In the genomic region with DNA sequence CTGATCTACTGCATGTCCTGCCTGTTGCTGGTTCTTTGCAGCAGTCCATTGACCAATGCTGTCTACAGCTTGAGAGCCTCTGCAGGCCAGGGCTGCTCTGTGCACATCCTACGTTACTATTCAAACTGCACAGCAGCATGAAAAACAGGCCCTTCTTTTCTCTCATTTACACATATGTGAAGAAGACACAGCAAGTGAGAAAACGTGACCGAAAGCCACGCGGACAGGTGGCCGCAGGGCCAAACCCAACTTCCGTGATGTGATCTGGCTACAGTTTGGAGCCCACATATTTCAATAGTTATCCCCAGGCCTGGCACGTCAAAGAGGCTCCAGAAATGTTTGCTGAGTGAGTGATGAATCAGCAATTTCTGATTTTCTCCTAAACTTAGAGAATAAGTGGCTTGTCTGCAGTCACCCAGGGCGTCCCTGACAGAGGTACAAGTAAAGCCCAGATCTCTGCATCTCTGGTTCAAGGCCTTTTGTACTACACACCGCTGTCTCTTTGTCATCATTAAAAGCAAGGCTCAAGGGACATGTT, we compare ENCODE assay signal across 23 cellular contexts. TPM values are rescaled to one million over a fixed set of nuclear protein-coding genes. Genes with fewer than 3 reads are reported as not detected.
DNase-seq lines count a peak whose midpoint lies in the region; ATAC-seq, FAIRE-seq and TF ChIP-seq lines count a peak whose summit lies in the region.
"Had no signal": no experiment of that assay in that cellular context is flagged by ENCODE, and none has a peak within 500 bp of the region (broad histone marks: within the 10 kb centered on the region; RNA-seq: fewer than 3 reads in every experiment).

No MANE protein-coding gene starts in this region.

- H2BK5ac ChIP-seq in IMR-90 (ENCODE audit: low read depth, low read length, poor library complexity, severe bottlenecking) (no peak overlapping the region), neuronal stem cell (ENCODE audit: low read length) (no peak overlapping the region)

- H3K23ac ChIP-seq in IMR-90 (ENCODE audit: low read depth, low read length) (no peak overlapping the region), neuronal stem cell (ENCODE audit: low read depth, low read length, poor library complexity) (no peak overlapping the region)

- H2BK15ac ChIP-seq in IMR-90 (ENCODE audit: low read depth, low read length) (no peak overlapping the region), neuronal stem cell (ENCODE audit: low read length) (no peak overlapping the region)

- H4K8ac ChIP-seq in IMR-90 (ENCODE audit: low read depth in 2 of 2, low read length in 2 of 2) (no peak overlapping the region), neuronal stem cell (ENCODE audit: low read depth, low read length) (no peak overlapping the region)

- H3K27ac ChIP-seq in IMR-90 (ENCODE audit: insufficient read depth, low read length) (no peak overlapping the region), neuronal stem cell (replicated peaks; ENCODE audit: low read length) (no peak overlapping the region)
- H3K27ac ChIP-seq: sigmoid colon had no signal

- no peaks in the 10 kb centered on the region for H3K27me3 Mint-ChIP-seq in neural crest cell (ENCODE audit: low read depth)
- H3K27me3 Mint-ChIP-seq in activated T-helper 1 cell treated with anti-CD3 and anti-CD28 coated beads, Interleukin-12 subunit alpha, Interleukin-12 subunit beta, Interleukin-2, Interleukin-4 antibody, amounts not matched to agents 30 ng/mL and 10 ng/mL and 1 ng/mL, durations not matched to agents 14 hours and 24 hours and 36 hours (ENCODE audit: insufficient read depth), result peaks cover 2% of the 10 kb centered on the region
- H3K27me3 Mint-ChIP-seq: activated CD4-positive, alpha-beta T cell treated with anti-CD3 and anti-CD28 coated beads, Interleukin-2, amount 10 ng/mL, durations not matched to agents 24 days and 14 days had no signal

- no peak overlapping the region for H3K4me2 ChIP-seq in IMR-90 (ENCODE audit: low read depth, low read length)
- H3K4me2 ChIP-seq in neuronal stem cell (ENCODE audit: insufficient read depth, low read length, poor library complexity, severe bottlenecking), result no peak overlapping the region

- TF ChIP-seq CTCF in IMR-90 (conservative IDR thresholded peaks at IDR 0.05; ENCODE audit: low read depth, low read length) (no peak), neural crest cell (conservative IDR thresholded peaks at IDR 0.05) (no peak)

- TF ChIP-seq RAD21 in IMR-90 (IDR thresholded peaks at IDR 0.05; ENCODE audit: low read length), result no peak

- H2BK120ac ChIP-seq in IMR-90 (ENCODE audit: low read depth, low read length) (no peak overlapping the region), neuronal stem cell (ENCODE audit: low read depth, low read length) (no peak overlapping the region)

- no peak overlapping the region for H2AFZ ChIP-seq in IMR-90 (replicated peaks; ENCODE audit: low read length, poor library complexity)
- no peak overlapping the region for H2AFZ ChIP-seq in neuronal stem cell (ENCODE audit: low read length)

- no peak overlapping the region for H3K4me3 Mint-ChIP-seq in neural crest cell
- H3K4me3 Mint-ChIP-seq in activated T-helper 1 cell treated with anti-CD3 and anti-CD28 coated beads, Interleukin-12 subunit alpha, Interleukin-12 subunit beta, Interleukin-2, Interleukin-4 antibody, amounts not matched to agents 30 ng/mL and 10 ng/mL and 1 ng/mL, durations not matched to agents 14 hours and 24 hours and 36 hours, result no peak overlapping the region
- H3K4me3 Mint-ChIP-seq: activated CD4-positive, alpha-beta T cell treated with anti-CD3 and anti-CD28 coated beads, Interleukin-2, amount 10 ng/mL, durations not matched to agents 24 days and 14 days; activated CD8-positive, alpha-beta memory T cell treated with anti-CD3 and anti-CD28 coated beads, Interleukin-2, amount 10 ng/mL, durations not matched to agents 7 days and 5 days had no signal

- H2AK5ac ChIP-seq in IMR-90 (ENCODE audit: low read depth, low read length), result no peak overlapping the region
- no peak overlapping the region for H2AK5ac ChIP-seq in neuronal stem cell (ENCODE audit: low read depth, low read length)

- H3K27ac Mint-ChIP-seq in neural crest cell (ENCODE audit: unreplicated experiment), result peak overlapping the region; percentile 69
- H3K27ac Mint-ChIP-seq in activated T-helper 1 cell treated with anti-CD3 and anti-CD28 coated beads, Interleukin-12 subunit alpha, Interleukin-12 subunit beta, Interleukin-2, Interleukin-4 antibody, amounts not matched to agents 30 ng/mL and 10 ng/mL and 1 ng/mL, durations not matched to agents 14 hours and 24 hours and 36 hours, result no peak overlapping the region
- H3K27ac Mint-ChIP-seq: activated CD4-positive, alpha-beta T cell treated with anti-CD3 and anti-CD28 coated beads, Interleukin-2, amount 10 ng/mL, durations not matched to agents 24 days and 14 days; activated CD8-positive, alpha-beta memory T cell treated with anti-CD3 and anti-CD28 coated beads, Interleukin-2, amount 10 ng/mL, durations not matched to agents 7 days and 5 days had no signal

- H3K9me1 ChIP-seq in IMR-90 (ENCODE audit: insufficient read depth, low read length), result no peaks in the 10 kb centered on the region

- FAIRE-seq in GM12891 (lab: Jason Lieb, UNC), result peak; percentile 81
- FAIRE-seq: pancreas had no signal

- H3K4me3 ChIP-seq in IMR-90 (ENCODE audit: insufficient read depth, low read depth, low read length), result no peak overlapping the region
- no peak overlapping the region for H3K4me3 ChIP-seq in neuronal stem cell (ENCODE audit: low read length in 2 of 2)
- H3K4me3 ChIP-seq: pancreas, sigmoid colon had no signal

- TF ChIP-seq POLR2A in GM12891 (IDR thresholded peaks at IDR 0.05; ENCODE audit: low read depth, low read length) (no peak), IMR-90 (IDR thresholded peaks at IDR 0.05; ENCODE audit: low read depth, low read length) (no peak)

- no peaks in the 10 kb centered on the region for H3K9me3 ChIP-seq in IMR-90 (ENCODE audit: control insufficient read depth, insufficient read depth, low read length)
- no peaks in the 10 kb centered on the region for H3K9me3 ChIP-seq in neuronal stem cell (replicated peaks in 1 of 2; ENCODE audit: control insufficient read depth in 2 of 2, insufficient read depth in 1 of 2, low read depth in 1 of 2, low read length in 2 of 2)
- H3K9me3 ChIP-seq: pancreas, sigmoid colon had no signal

- H3K18ac ChIP-seq in IMR-90 (ENCODE audit: low read depth, low read length) (no peak overlapping the region), neuronal stem cell (ENCODE audit: low read length) (no peak overlapping the region)

- CTCF ChIA-PET in IMR-90 (lab: Yijun Ruan, JAX), result no interaction called here

- H3K9ac ChIP-seq in IMR-90 (ENCODE audit: low read depth, low read length), result no peak overlapping the region
- H3K9ac ChIP-seq in neuronal stem cell (ENCODE audit: low read depth, low read length, poor library complexity), result no peak overlapping the region

- H3K4ac ChIP-seq in IMR-90 (ENCODE audit: low read depth, low read length) (no peak overlapping the region), neuronal stem cell (ENCODE audit: low read length) (no peak overlapping the region)

- BruUV-seq in IMR-90 (replicated peaks; lab: Mats Ljungman, UMichigan), result no TSS peak

- DNase-seq in GM12891 (ENCODE audit: insufficient read length, low spot score) (no peak), IMR-90 (no peak), neural crest cell (ENCODE audit: low read depth, low spot score) (no peak), neuronal stem cell (ENCODE audit: low spot score) (no peak)
- DNase-seq in activated CD4-positive, alpha-beta T cell treated with anti-CD3 and anti-CD28 coated beads for 4 hours, result no peak
- DNase-seq in stimulated activated CD4-positive, alpha-beta T cell treated with anti-CD3 and anti-CD28 coated beads, Interleukin-2, amount 100 ng/mL, for 48 hours, result no peak
- no peak for DNase-seq in activated T-helper 1 cell treated with anti-CD3 and anti-CD28 coated beads, Interleukin-12 subunit alpha, Interleukin-12 subunit beta, Interleukin-2, Interleukin-4 antibody, amounts not matched to agents 30 ng/mL and 10 ng/mL and 1 ng/mL, durations not matched to agents 14 hours and 24 hours and 36 hours (ENCODE audit: low spot score)
- DNase-seq: activated CD4-positive, alpha-beta T cell treated with anti-CD3 and anti-CD28 coated beads, Interleukin-2, amount 10 ng/mL, durations not matched to agents 24 days and 14 days; activated CD8-positive, alpha-beta memory T cell treated with anti-CD3 and anti-CD28 coated beads, Interleukin-2, amount 10 ng/mL, durations not matched to agents 7 days and 5 days; activated effector memory CD4-positive, alpha-beta T cell treated with anti-CD3 and anti-CD28 coated beads, Interleukin-2, amount 50 U/mL, for 16 hours; amniotic stem cell; DMS79; KG1; kidney glomerular epithelial cell; mammary epithelial cell; NCI-H1694; NCI-H2227 treated with DMSO at 0.1 percent for 48 hours; NCI-H82; sigmoid colon; stimulated activated naive CD4-positive, alpha-beta T cell treated with Interleukin-2 at 50 U/mL for 16 hours; T-helper 1 cell had no signal

- H4K91ac ChIP-seq in IMR-90 (ENCODE audit: insufficient read depth, low read depth, low read length), result no peak overlapping the region
- H4K91ac ChIP-seq in neuronal stem cell (ENCODE audit: low read depth, low read length, poor library complexity), result no peak overlapping the region

- H2BK12ac ChIP-seq in neuronal stem cell (ENCODE audit: low read length), result no peak overlapping the region

- in situ Hi-C loops in IMR-90 (cut with MboI; ENCODE audit: low sequenced_read_pairs), result no loop called here

- POLR2A ChIA-PET in IMR-90 (lab: Charles Lee; ENCODE audit: unreplicated experiment), result no interaction called here

- H3K14ac ChIP-seq in IMR-90 (replicated peaks; ENCODE audit: low read depth, low read length) (no peak overlapping the region), neuronal stem cell (ENCODE audit: low read length) (no peak overlapping the region)

- dilution Hi-C loops in IMR-90 (cut with HindIII; ENCODE audit: low sequenced_read_pairs, unreplicated experiment), result no loop called here

- intact Hi-C loops in IMR-90 (cut with micrococcal nuclease), result no loop called here
- intact Hi-C loops in activated T-helper 1 cell treated with anti-CD3 and anti-CD28 coated beads, Interleukin-12 subunit alpha, Interleukin-12 subunit beta, Interleukin-2, Interleukin-4 antibody, amounts not matched to agents 30 ng/mL and 10 ng/mL and 1 ng/mL, durations not matched to agents 14 hours and 24 hours and 36 hours (cut with micrococcal nuclease), result no loop called here

- H3K4me1 Mint-ChIP-seq in neural crest cell, result peaks cover 28% of the 10 kb centered on the region
- H3K4me1 Mint-ChIP-seq in activated T-helper 1 cell treated with anti-CD3 and anti-CD28 coated beads, Interleukin-12 subunit alpha, Interleukin-12 subunit beta, Interleukin-2, Interleukin-4 antibody, amounts not matched to agents 30 ng/mL and 10 ng/mL and 1 ng/mL, durations not matched to agents 14 hours and 24 hours and 36 hours (ENCODE audit: low read depth), result no peaks in the 10 kb centered on the region
- H3K4me1 Mint-ChIP-seq: activated CD4-positive, alpha-beta T cell treated with anti-CD3 and anti-CD28 coated beads, Interleukin-2, amount 10 ng/mL, durations not matched to agents 24 days and 14 days; activated CD8-positive, alpha-beta memory T cell treated with anti-CD3 and anti-CD28 coated beads, Interleukin-2, amount 10 ng/mL, durations not matched to agents 7 days and 5 days had no signal

- H3K36me3 ChIP-seq in IMR-90 (ENCODE audit: control insufficient read depth, insufficient read depth, low read length) (no peaks in the 10 kb centered on the region), neuronal stem cell (replicated peaks in 1 of 2; ENCODE audit: control insufficient read depth in 2 of 2, insufficient read depth in 2 of 2, low read length in 2 of 2) (no peaks in the 10 kb centered on the region)
- H3K36me3 ChIP-seq: pancreas, sigmoid colon had no signal

- no peaks in the 10 kb centered on the region for H4K20me1 ChIP-seq in IMR-90 (ENCODE audit: insufficient read depth, low read length)

- no peak overlapping the region for H4K5ac ChIP-seq in IMR-90 (ENCODE audit: low read depth, low read length)

- no peaks in the 10 kb centered on the region for H3K27me3 ChIP-seq in IMR-90 (ENCODE audit: control insufficient read depth, insufficient read depth, low read length)
- H3K27me3 ChIP-seq in neuronal stem cell (ENCODE audit: control insufficient read depth in 3 of 3, insufficient read depth in 3 of 3, low read depth in 1 of 3, low read length in 3 of 3), result peaks cover 0 to 17% (median 0%) of the 10 kb centered on the region in 3 experiments
- H3K27me3 ChIP-seq: pancreas had no signal

- H2BK20ac ChIP-seq in IMR-90 (ENCODE audit: low read depth, low read length), result no peak overlapping the region

- H3K9me3 Mint-ChIP-seq in neural crest cell, result no peaks in the 10 kb centered on the region
- H3K9me3 Mint-ChIP-seq in activated T-helper 1 cell treated with anti-CD3 and anti-CD28 coated beads, Interleukin-12 subunit alpha, Interleukin-12 subunit beta, Interleukin-2, Interleukin-4 antibody, amounts not matched to agents 30 ng/mL and 10 ng/mL and 1 ng/mL, durations not matched to agents 14 hours and 24 hours and 36 hours, result no peaks in the 10 kb centered on the region
- H3K9me3 Mint-ChIP-seq: activated CD4-positive, alpha-beta T cell treated with anti-CD3 and anti-CD28 coated beads, Interleukin-2, amount 10 ng/mL, durations not matched to agents 24 days and 14 days had no signal

- H3K79me1 ChIP-seq in IMR-90 (ENCODE audit: low read depth in 1 of 2, low read length in 2 of 2) (no peaks in the 10 kb centered on the region), neuronal stem cell (ENCODE audit: low read depth, low read length) (no peaks in the 10 kb centered on the region)

- 38% methylated on average over 2 of the region's 10 CpGs; no CpG with 5 or more reads in 1 of the 2 experiments for WGBS in IMR-90 (ENCODE audit: extremely low coverage in 2 of 2, insufficient read length in 1 of 2), 2 experiments
- no CpG with 5 or more reads among the region's 10 CpGs for WGBS in neuronal stem cell (ENCODE audit: extremely low coverage in 2 of 2, insufficient read length in 2 of 2, insufficient replicate concordance in 1 of 2), 2 donors

- no peak overlapping the region for H3K56ac ChIP-seq in IMR-90 (ENCODE audit: extremely low read depth, insufficient read depth, low read length)

- ATAC-seq in GM19452 (IDR thresholded peaks at IDR 0.05; ENCODE audit: unreplicated experiment) (peak; percentile 32), IMR-90 (ENCODE audit: low read depth) (no peak)
- ATAC-seq: activated CD8-positive, alpha-beta memory T cell treated with anti-CD3 and anti-CD28 coated beads, Interleukin-2, amount 10 ng/mL, durations not matched to agents 7 days and 5 days had no signal

- no peaks in the 10 kb centered on the region for H3K36me3 Mint-ChIP-seq in neural crest cell (ENCODE audit: low read depth)
- no peaks in the 10 kb centered on the region for H3K36me3 Mint-ChIP-seq in activated T-helper 1 cell treated with anti-CD3 and anti-CD28 coated beads, Interleukin-12 subunit alpha, Interleukin-12 subunit beta, Interleukin-2, Interleukin-4 antibody, amounts not matched to agents 30 ng/mL and 10 ng/mL and 1 ng/mL, durations not matched to agents 14 hours and 24 hours and 36 hours (ENCODE audit: low read depth)
- H3K36me3 Mint-ChIP-seq: activated CD8-positive, alpha-beta memory T cell treated with anti-CD3 and anti-CD28 coated beads, Interleukin-2, amount 10 ng/mL, durations not matched to agents 7 days and 5 days had no signal

- H3K4me1 ChIP-seq in IMR-90 (ENCODE audit: control insufficient read depth, insufficient read depth, low read length), result no peaks in the 10 kb centered on the region
- H3K4me1 ChIP-seq in neuronal stem cell (ENCODE audit: control insufficient read depth in 2 of 2, insufficient read depth in 1 of 2, low read depth in 1 of 2, low read length in 2 of 2), result peaks cover 0 to 9% of the 10 kb centered on the region in 2 donors
- H3K4me1 ChIP-seq: sigmoid colon had no signal

- no peak overlapping the region for H2AK9ac ChIP-seq in IMR-90 (replicated peaks; ENCODE audit: low read depth, low read length, poor library complexity)

RNA-seq across cellular contexts. Expression of a gene that starts 17.9 kb away (rescaled TPM):
- polyA plus RNA-seq in GM12891 (2012; ENCODE audit: low read depth, missing spikeins), result not detected
- not detected in 2 replicates for total RNA-seq in IMR-90 (2012; rRNA removed)
- polyA plus RNA-seq in IMR-90 (2012; rRNA removed), result not detected in 2 replicates
- polyA plus RNA-seq in IMR-90 (2012; cell fraction: cytosol; rRNA removed), result not detected in 2 replicates
- not detected in 2 replicates for polyA plus RNA-seq in IMR-90 (2012; cell fraction: nucleus; rRNA removed; ENCODE audit: low replicate concordance)
- not detected in 2 replicates for total RNA-seq in neural crest cell
- 0.06 TPM for polyA plus RNA-seq in neuronal stem cell (2013, experiment 1 of 2)
- 0.18 TPM for polyA plus RNA-seq in neuronal stem cell (2013, experiment 2 of 2)
- not detected in 2 replicates for total RNA-seq in activated T-helper 1 cell treated with anti-CD3 and anti-CD28 coated beads, Interleukin-12 subunit alpha, Interleukin-12 subunit beta, Interleukin-2, Interleukin-4 antibody, amounts not matched to agents 30 ng/mL and 10 ng/mL and 1 ng/mL, durations not matched to agents 14 hours and 24 hours and 36 hours
- total RNA-seq: activated CD4-positive, alpha-beta T cell treated with anti-CD3 and anti-CD28 coated beads, Interleukin-2, amount 10 ng/mL, durations not matched to agents 24 days and 14 days; activated CD8-positive, alpha-beta memory T cell treated with anti-CD3 and anti-CD28 coated beads, Interleukin-2, amount 10 ng/mL, durations not matched to agents 7 days and 5 days; mammary epithelial cell; pancreas; sigmoid colon had no signal
- polyA plus RNA-seq: mammary epithelial cell, pancreas had no signal

RNA-seq across cellular contexts. Expression of a gene that starts 45.6 kb away (rescaled TPM):
- 49.0 TPM for polyA plus RNA-seq in GM12891 (2012; ENCODE audit: low read depth, missing spikeins)
- total RNA-seq in IMR-90 (2012; rRNA removed) (not detected in 2 replicates), neural crest cell (not detected in 2 replicates)
- not detected in 2 replicates for polyA plus RNA-seq in IMR-90 (2012; rRNA removed)
- polyA plus RNA-seq in IMR-90 (2012; cell fraction: cytosol; rRNA removed), result not detected in 2 replicates
- not detected in 2 replicates for polyA plus RNA-seq in IMR-90 (2012; cell fraction: nucleus; rRNA removed; ENCODE audit: low replicate concordance)
- polyA plus RNA-seq in neuronal stem cell (2013, experiment 1 of 2), result 0.07 TPM
- 0.06 TPM for polyA plus RNA-seq in neuronal stem cell (2013, experiment 2 of 2)
- total RNA-seq in activated T-helper 1 cell treated with anti-CD3 and anti-CD28 coated beads, Interleukin-12 subunit alpha, Interleukin-12 subunit beta, Interleukin-2, Interleukin-4 antibody, amounts not matched to agents 30 ng/mL and 10 ng/mL and 1 ng/mL, durations not matched to agents 14 hours and 24 hours and 36 hours, result not detected in 2 replicates
- total RNA-seq: activated CD4-positive, alpha-beta T cell treated with anti-CD3 and anti-CD28 coated beads, Interleukin-2, amount 10 ng/mL, durations not matched to agents 24 days and 14 days; activated CD8-positive, alpha-beta memory T cell treated with anti-CD3 and anti-CD28 coated beads, Interleukin-2, amount 10 ng/mL, durations not matched to agents 7 days and 5 days; mammary epithelial cell; sigmoid colon had no signal
- polyA plus RNA-seq: mammary epithelial cell had no signal
